ENCODE assay signal across 8 cellular contexts in genomic region chr22:41998361-41999261, GRCh38. TPM values are rescaled to one million over a fixed set of nuclear protein-coding genes. Genes with fewer than 3 reads are reported as not detected.
A peak's percentile ranks its signal among the peaks of the same experiment; 100 is the strongest.
DNase-seq lines count a peak whose midpoint lies in the region; ATAC-seq and TF ChIP-seq lines count a peak whose summit lies in the region.

Gene WBP2NL, plus strand, starts transcription at chr22:41998788. Its CDS starts 31 bp downstream, at chr22:41998819.

- H3K4me3 Mint-ChIP-seq in activated naive CD8-positive, alpha-beta T cell: peak within 1 kb of the TSS; percentile 93

- peak within 1 kb of the TSS; percentile 95 for H3K27ac Mint-ChIP-seq in activated naive CD8-positive, alpha-beta T cell

- WGBS in aorta, 2 donors: 36% methylated on average over 68 to 71 of the region's 71 CpGs

- intact Hi-C loops in Right ventricle myocardium inferior (cut with DNase I): no loop called here
- intact Hi-C loops in aorta (cut with DNase I): no loop called here

- no peaks in the 10 kb centered on the region for H3K27me3 Mint-ChIP-seq in activated naive CD8-positive, alpha-beta T cell

- H3K9me3 ChIP-seq in aorta (ENCODE audit: control insufficient read depth, low read length): peaks cover 2% of the 10 kb centered on the region

- peaks cover 21% of the 10 kb centered on the region for H3K4me1 Mint-ChIP-seq in activated naive CD8-positive, alpha-beta T cell (ENCODE audit: low read depth)

- H3K27ac ChIP-seq in aorta (ENCODE audit: low read depth in 1 of 2, low read length in 2 of 2): no peak within 1 kb of the TSS

- no peaks in the 10 kb centered on the region for H3K4me1 ChIP-seq in aorta (ENCODE audit: control insufficient read depth in 1 of 2, insufficient read depth in 2 of 2, low read length in 2 of 2)

- H3K36me3 Mint-ChIP-seq in activated naive CD8-positive, alpha-beta T cell: peaks cover 10% of the 10 kb centered on the region

- H3K36me3 ChIP-seq in aorta (ENCODE audit: control insufficient read depth in 1 of 2, insufficient read depth in 2 of 2, low read length in 1 of 2): no peaks in the 10 kb centered on the region

- no peak for TF ChIP-seq CTCF in retinal pigment epithelial cell (conservative IDR thresholded peaks at IDR 0.05; ENCODE audit: low read depth, low read length)

- DNase-seq in SHP77 treated with DMSO at 0.1 percent for 48 hours (lab: John Stamatoyannopoulos, UW): peak; percentile 51
- DNase-seq in Right ventricle myocardium inferior (ENCODE audit: missing footprints): peak; percentile 80
- peak; percentile 39 for DNase-seq in retinal pigment epithelial cell (ENCODE audit: low read depth)
- DNase-seq in aorta: peak; percentile 91 to 92

- H3K27me3 ChIP-seq in aorta (ENCODE audit: control insufficient read depth in 1 of 2, insufficient read depth in 2 of 2, low read length in 1 of 2): no peaks in the 10 kb centered on the region

- ATAC-seq in GM18520 (IDR thresholded peaks at IDR 0.05; ENCODE audit: unreplicated experiment): peak; percentile 57
- ATAC-seq in HG03342 (IDR thresholded peaks at IDR 0.05; ENCODE audit: unreplicated experiment): peak; percentile 87
- ATAC-seq in Right ventricle myocardium inferior: peak; percentile 85
- peak; percentile 93 for ATAC-seq in aorta (ENCODE audit: low FRiP score)
- no peak for ATAC-seq in GM18868 (IDR thresholded peaks at IDR 0.05; ENCODE audit: unreplicated experiment)

- H3K9me3 Mint-ChIP-seq in activated naive CD8-positive, alpha-beta T cell (ENCODE audit: low read depth): peaks cover 4% of the 10 kb centered on the region

- peak within 1 kb of the TSS; percentile 57 for H3K4me3 ChIP-seq in retinal pigment epithelial cell (ENCODE audit: low read length)
- H3K4me3 ChIP-seq in aorta (ENCODE audit: low read length in 2 of 2): peak within 1 kb of the TSS in 1 of 2 donors; percentile 6

RNA-seq across cellular contexts. Expression of gene WBP2NL, which starts in this region (rescaled TPM):
- total RNA-seq in Right ventricle myocardium inferior (0.24 TPM), aorta (1 to 10 TPM in 1 of 2 donors, under 1 TPM in 1; 0.81 to 2.9 TPM)
- under 1 TPM in 1 of 2 donors, not detected in 1; 0.36 TPM for polyA plus RNA-seq in aorta

Comparison
In these comparisons a context has a peak if more than half of its experiments do, and no peak if none do; other contexts are left out.
1. Peak in DNase-seq and ATAC-seq in Right ventricle myocardium inferior; RNA of the gene not detected or under 1 TPM.
2. DNase-seq: peak in every context shown above with its lines; median percentile 92 in aorta; 80 in Right ventricle myocardium inferior; 51 in SHP77 treated with DMSO at 0.1 percent for 48 hours; 39 in retinal pigment epithelial cell.